Comparison of ENCODE assay signal across 10 cellular contexts in genomic region chr15:55694652-55695150, GRCh38. TPM values are rescaled to one million over a fixed set of nuclear protein-coding genes. Genes with fewer than 3 reads are reported as not detected.
DNase-seq lines count a peak whose midpoint lies in the region; ATAC-seq and TF ChIP-seq lines count a peak whose summit lies in the region.
"Had no signal": no experiment of that assay in that cellular context is flagged by ENCODE, and none has a peak within 500 bp of the region (broad histone marks: within the 10 kb centered on the region; RNA-seq: fewer than 3 reads in every experiment).

No MANE protein-coding gene starts in this region.

- H3K36me3 ChIP-seq in HUES48 (ENCODE audit: control insufficient read depth, insufficient read depth, low read length) (no peaks in the 10 kb centered on the region), hepatocyte (replicated peaks; ENCODE audit: insufficient read depth, low read depth) (no peaks in the 10 kb centered on the region), right atrium auricular region (no peaks in the 10 kb centered on the region)
- H3K36me3 ChIP-seq: neutrophil had no signal

- peak overlapping the region; percentile 16 for H3K27ac ChIP-seq in HUES48 (ENCODE audit: low read depth, low read length)
- no peak overlapping the region for H3K27ac ChIP-seq in hepatocyte
- no peak overlapping the region for H3K27ac ChIP-seq in right atrium auricular region
- H3K27ac ChIP-seq: neutrophil had no signal

- H4K20me1 ChIP-seq in hepatocyte (ENCODE audit: insufficient read depth, poor library complexity, severe bottlenecking) = no peaks in the 10 kb centered on the region

- no peak for TF ChIP-seq CTCF in GM12864 (IDR thresholded peaks at IDR 0.05; ENCODE audit: low read depth, low read length, missing control alignments)
- TF ChIP-seq CTCF in hepatocyte (IDR thresholded peaks at IDR 0.05; ENCODE audit: poor library complexity) = no peak
- no peak for TF ChIP-seq CTCF in right atrium auricular region (IDR thresholded peaks at IDR 0.05)

- WGBS in hepatocyte (ENCODE audit: low lambda C conversion rate, missing lambda C conversion rate) = 11% methylated on average over 4 of the region's 4 CpGs

- H3K9ac ChIP-seq in HUES48 (ENCODE audit: low read depth, low read length) = no peak overlapping the region

- H3K9me3 ChIP-seq in HUES48 (ENCODE audit: control insufficient read depth, insufficient read depth, low read length) (no peaks in the 10 kb centered on the region), hepatocyte (ENCODE audit: low read depth) (no peaks in the 10 kb centered on the region), right atrium auricular region (no peaks in the 10 kb centered on the region)
- H3K9me3 ChIP-seq: neutrophil had no signal

- H3K27me3 ChIP-seq in HUES48 (ENCODE audit: control insufficient read depth, insufficient read depth, low read length) = no peaks in the 10 kb centered on the region
- H3K27me3 ChIP-seq in hepatocyte = no peaks in the 10 kb centered on the region
- H3K27me3 ChIP-seq in right atrium auricular region = no peaks in the 10 kb centered on the region
- H3K27me3 ChIP-seq: neutrophil had no signal

- H3K4me2 ChIP-seq in hepatocyte = peak overlapping the region; percentile 13

- H3K4me3 ChIP-seq in GM12864 (ENCODE audit: low read depth, low read length) (no peak overlapping the region), HUES48 (ENCODE audit: low read depth, low read length) (peak overlapping the region; percentile 21; the same call in 1 of the 2 replicates), hepatocyte (no peak overlapping the region), right atrium auricular region (no peak overlapping the region)

- ATAC-seq in GM21619 (IDR thresholded peaks at IDR 0.05; ENCODE audit: unreplicated experiment) (peak; percentile 99), GM19324 (IDR thresholded peaks at IDR 0.05; ENCODE audit: low FRiP score, unreplicated experiment) (no peak)

- DNase-seq in GM12864 (ENCODE audit: low read depth) = peak; percentile 36
- DNase-seq in hepatocyte (ENCODE audit: low spot score) = peak; percentile 59
- no peak for DNase-seq in stimulated activated CD4-positive, alpha-beta T cell treated with anti-CD3 and anti-CD28 coated beads, Interleukin-15, amount 100 ng/mL, for 24 hours
- no peak for DNase-seq in inferior parietal cortex (ENCODE audit: extremely low spot score)
- DNase-seq in right atrium auricular region (ENCODE audit: low spot score) = no peak
- DNase-seq: activated T-cell treated with anti-CD3 and anti-CD28 coated beads, Interleukin-2, amount 50 U/mL, for 24 hours had no signal

- H3K9me2 ChIP-seq in hepatocyte (replicated peaks; ENCODE audit: insufficient read depth) = no peaks in the 10 kb centered on the region

- H3K4me1 ChIP-seq in HUES48 (ENCODE audit: control insufficient read depth, insufficient read depth, low read length) = peaks cover 20% of the 10 kb centered on the region
- peaks cover 10% of the 10 kb centered on the region for H3K4me1 ChIP-seq in hepatocyte (ENCODE audit: insufficient read depth)
- no peaks in the 10 kb centered on the region for H3K4me1 ChIP-seq in right atrium auricular region

- no peak overlapping the region for H2AFZ ChIP-seq in hepatocyte

- H3K79me2 ChIP-seq in hepatocyte = peaks cover 16% of the 10 kb centered on the region

RNA-seq across cellular contexts. Expression of gene PRTG, which starts 48.3 kb away (rescaled TPM):
- total RNA-seq in hepatocyte = 10.8 and 19.0 TPM in 2 replicates
- polyA plus RNA-seq in hepatocyte = 6.6 and 7.8 TPM in 2 replicates
- 1 to 10 TPM in 1 of 2 donors, under 1 TPM in 1; 0.44 to 3.3 TPM for total RNA-seq in right atrium auricular region

Comparison
In these comparisons a context has a peak if more than half of its experiments do, and no peak if none do; other contexts are left out.
1. DNase-seq: peak in GM12864 (single experiment) and hepatocyte (single experiment); none in stimulated activated CD4-positive, alpha-beta T cell treated with anti-CD3 and anti-CD28 coated beads, Interleukin-15, amount 100 ng/mL, for 24 hours (single experiment), inferior parietal cortex (single experiment) and right atrium auricular region (single experiment).